Comparison of ENCODE assay signal across 18 cellular contexts in the genomic region with DNA sequence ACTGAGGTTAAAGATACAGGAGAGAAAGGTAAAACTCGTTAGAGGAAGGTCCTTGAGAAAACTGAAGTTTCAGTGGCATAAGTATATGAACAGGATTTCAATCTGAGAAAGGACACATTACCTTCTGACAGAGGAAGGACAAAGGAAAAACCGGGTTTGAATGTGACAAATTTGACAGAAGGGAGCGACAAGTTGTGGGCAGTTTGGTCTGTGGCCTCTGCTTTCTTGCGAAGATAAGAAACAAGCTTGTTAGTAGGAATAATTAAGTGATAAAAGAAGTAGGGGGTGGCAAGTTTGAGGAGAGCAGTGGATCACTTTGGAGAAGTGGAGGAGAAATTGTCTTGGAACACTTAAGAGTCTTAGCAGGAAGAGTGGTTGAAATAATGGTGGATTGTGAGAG. TPM values are rescaled to one million over a fixed set of nuclear protein-coding genes. Genes with fewer than 3 reads are reported as not detected.
DNase-seq lines count a peak whose midpoint lies in the region; ATAC-seq, FAIRE-seq and TF ChIP-seq lines count a peak whose summit lies in the region.
"Had no signal": no experiment of that assay in that cellular context is flagged by ENCODE, and none has a peak within 500 bp of the region (broad histone marks: within the 10 kb centered on the region; RNA-seq: fewer than 3 reads in every experiment).

No MANE protein-coding gene starts in this region.

- RAD21 ChIA-PET in GM12878 (lab: Charles Lee; ENCODE audit: unreplicated experiment): no interaction called here

- H3K4me3 ChIP-seq in HEK293 (ENCODE audit: low read depth, low read length) (no peak overlapping the region), GM12878 (no peak overlapping the region), skeletal muscle tissue (ENCODE audit: low read length in 3 of 3) (no peak overlapping the region), neural progenitor cell (no peak overlapping the region)
- H3K4me3 ChIP-seq: BLaER1 treated with 17β-estradiol and CSF1 and Interleukin-3, amounts not matched to agents 10 nM and 100 nM had no signal

- no peak overlapping the region for H3K27ac Mint-ChIP-seq in neural progenitor cell
- H3K27ac Mint-ChIP-seq: CD8-positive, alpha-beta T cell; H9 had no signal

- no peak for FAIRE-seq in GM12878 (lab: Jason Lieb, UNC)
- FAIRE-seq: GM12891, GM19239, H1, HepG2 had no signal

- TF ChIP-seq EP300 in GM12878 (IDR thresholded peaks at IDR 0.05; ENCODE audit: borderline replicate concordance in 1 of 2, control insufficient read depth in 1 of 2, low read depth in 2 of 2, low read length in 2 of 2): no peak

- peaks cover 3% of the 10 kb centered on the region for H3F3A ChIP-seq in neural progenitor cell (ENCODE audit: low read depth)

- no peak overlapping the region for H3K4me2 ChIP-seq in GM12878 (ENCODE audit: control insufficient read depth, insufficient read depth)
- no peak overlapping the region for H3K4me2 ChIP-seq in neural progenitor cell
- H3K4me2 ChIP-seq: BLaER1 treated with 17β-estradiol and CSF1 and Interleukin-3, amounts not matched to agents 10 nM and 100 nM had no signal

- H3K27ac ChIP-seq in HEK293 (ENCODE audit: extremely low read depth, low read depth, low read length) (no peak overlapping the region), GM12878 (ENCODE audit: control insufficient read depth, insufficient read depth) (no peak overlapping the region), skeletal muscle tissue (ENCODE audit: low read depth, low read length) (peak overlapping the region; percentile 15), neural progenitor cell (no peak overlapping the region)
- H3K27ac ChIP-seq: BLaER1 treated with 17β-estradiol and CSF1 and Interleukin-3, amounts not matched to agents 10 nM and 100 nM had no signal

- ATAC-seq in GM12878: no peak
- ATAC-seq: CD8-positive, alpha-beta T cell; HepG2 had no signal

- POLR2A ChIA-PET in HEK293 (lab: Yijun Ruan, JAX) (no interaction called here), GM12878 (lab: Charles Lee) (no interaction called here)

- H3K9ac ChIP-seq in GM12878 (ENCODE audit: control insufficient read depth, insufficient read depth, low read length) (no peak overlapping the region), skeletal muscle tissue (ENCODE audit: low read depth in 1 of 3, low read length in 3 of 3) (no peak overlapping the region), neural progenitor cell (no peak overlapping the region)
- H3K9ac ChIP-seq: BLaER1 treated with 17β-estradiol and CSF1 and Interleukin-3, amounts not matched to agents 10 nM and 100 nM had no signal

- SMC1A ChIA-PET in GM12878 (lab: Charles Lee; ENCODE audit: uncharacterized antibody, unreplicated experiment): no interaction called here

- no peaks in the 10 kb centered on the region for H3K9me3 Mint-ChIP-seq in neural progenitor cell
- H3K9me3 Mint-ChIP-seq: CD8-positive, alpha-beta T cell; H9 had no signal

- 75% methylated on average over 4 of the region's 4 CpGs for WGBS in GM12878 (ENCODE audit: insufficient coverage, insufficient replicate concordance, low lambda C conversion rate, missing lambda C conversion rate)

- peaks cover 1% of the 10 kb centered on the region for H3K36me3 Mint-ChIP-seq in neural progenitor cell

- TSS peak; percentile 8 for BruUV-seq in GM12878 (replicated peaks; lab: Mats Ljungman, UMichigan)

- TF ChIP-seq POLR2A in GM12878 (IDR thresholded peaks at IDR 0.05; ENCODE audit: low read depth, low read length): no peak

- intact Hi-C loops in GM12878 (cut with micrococcal nuclease; ENCODE audit: unreplicated experiment): loop anchor here (10.0 kb wide), 1 partner anchor 207 kb away; the partner anchor contains the start of gene USP15

- in situ Hi-C loops in GM12878 (cut with MboI): no loop called here

- peaks cover 0 to 4% of the 10 kb centered on the region in 2 experiments; a peak in 2 of 3 replicates for H3K36me3 ChIP-seq in HEK293 (ENCODE audit: control insufficient read depth in 2 of 2, insufficient read depth in 1 of 2, low read length in 2 of 2)
- no peaks in the 10 kb centered on the region; a peak in 1 of 4 replicates for H3K36me3 ChIP-seq in GM12878 (ENCODE audit: control insufficient read depth in 2 of 2, insufficient read depth in 2 of 2, low read length in 1 of 2)
- no peaks in the 10 kb centered on the region for H3K36me3 ChIP-seq in skeletal muscle tissue (ENCODE audit: control insufficient read depth in 3 of 3, insufficient read depth in 3 of 3, low read length in 3 of 3)
- H3K36me3 ChIP-seq in neural progenitor cell: no peaks in the 10 kb centered on the region

- no peaks in the 10 kb centered on the region for H3K27me3 Mint-ChIP-seq in neural progenitor cell (ENCODE audit: insufficient read depth, low read depth)

- peaks cover 13% of the 10 kb centered on the region for H3K4me1 Mint-ChIP-seq in neural progenitor cell

- no peak overlapping the region for H3K4me3 Mint-ChIP-seq in neural progenitor cell
- H3K4me3 Mint-ChIP-seq: CD8-positive, alpha-beta T cell; H9 had no signal

- DNase-seq in UCSD-AML1 (lab: John Stamatoyannopoulos, UW; ENCODE audit: unreplicated experiment) (peak; percentile 9), GM12878 (ENCODE audit: low read depth, low spot score) (no peak), globus pallidus (ENCODE audit: low spot score) (no peak), neural progenitor cell (ENCODE audit: low spot score) (no peak), SKM-1 treated with dmso at 0.1 percent for 144 hours (lab: John Stamatoyannopoulos, UW; ENCODE audit: unreplicated experiment) (no peak)
- DNase-seq: 8988T; Calu3; CD8-positive, alpha-beta T cell; DMS53; DND-41; H9 had no signal

- H3K79me2 ChIP-seq in GM12878 (ENCODE audit: control insufficient read depth, insufficient read depth, low read length) (peaks cover 63% of the 10 kb centered on the region), neural progenitor cell (ENCODE audit: low read depth) (peaks cover 77% of the 10 kb centered on the region)

- H3K4me1 ChIP-seq in HEK293 (ENCODE audit: control insufficient read depth, insufficient read depth, low read length): peaks cover 7% of the 10 kb centered on the region; the same call in 1 of the 2 replicates
- no peaks in the 10 kb centered on the region for H3K4me1 ChIP-seq in GM12878 (ENCODE audit: control insufficient read depth, insufficient read depth, low read length)
- H3K4me1 ChIP-seq in skeletal muscle tissue (ENCODE audit: control insufficient read depth in 3 of 3, insufficient read depth in 3 of 3, low read length in 3 of 3): peaks cover 11 to 21% (median 19%) of the 10 kb centered on the region in 3 donors
- peaks cover 19% of the 10 kb centered on the region for H3K4me1 ChIP-seq in neural progenitor cell

- no peak for TF ChIP-seq CTCF in HEK293 (tag by site-specific recombination; IDR thresholded peaks at IDR 0.05)
- TF ChIP-seq CTCF in GM12878 (IDR thresholded peaks at IDR 0.05 in 2 of 3, conservative IDR thresholded peaks at IDR 0.05 in 1 of 3; ENCODE audit: control insufficient read depth in 2 of 3, extremely low read depth in 1 of 3, insufficient read depth in 1 of 3, low read depth in 3 of 3, low read length in 3 of 3): no peak
- TF ChIP-seq CTCF in neural progenitor cell (IDR thresholded peaks at IDR 0.05): no peak

- CTCF ChIA-PET in HEK293 (lab: Yijun Ruan, JAX): interaction anchor here (1.6 kb wide), 1 partner anchor 33 kb away, joined by 7 read pairs; no protein-coding TSS in a partner anchor
- CTCF ChIA-PET in GM12878 (lab: Yijun Ruan, JAX): interaction anchor here (1.6 kb wide), 1 partner anchor 324 kb away, joined by 3 read pairs; no protein-coding TSS in a partner anchor

- H3K27me3 ChIP-seq in GM12878 (replicated peaks in 1 of 2; ENCODE audit: control insufficient read depth in 2 of 2, insufficient read depth in 2 of 2, low read length in 1 of 2): no peaks in the 10 kb centered on the region
- H3K27me3 ChIP-seq in skeletal muscle tissue (ENCODE audit: control insufficient read depth in 3 of 3, insufficient read depth in 3 of 3, low read length in 3 of 3): no peaks in the 10 kb centered on the region
- no peaks in the 10 kb centered on the region for H3K27me3 ChIP-seq in neural progenitor cell
- H3K27me3 ChIP-seq: BLaER1 treated with 17β-estradiol and CSF1 and Interleukin-3, amounts not matched to agents 10 nM and 100 nM had no signal

- no peak for TF ChIP-seq RAD21 in GM12878 (IDR thresholded peaks at IDR 0.05; ENCODE audit: insufficient read depth, low read depth, low read length)

- H2AFZ ChIP-seq in GM12878 (ENCODE audit: control insufficient read depth, low read depth, low read length) (no peak overlapping the region), neural progenitor cell (replicated peaks) (no peak overlapping the region)

- H4K20me1 ChIP-seq in GM12878 (ENCODE audit: control insufficient read depth, insufficient read depth): no peaks in the 10 kb centered on the region
- peaks cover 17% of the 10 kb centered on the region for H4K20me1 ChIP-seq in neural progenitor cell (ENCODE audit: low read depth)

- no peaks in the 10 kb centered on the region for H3K9me3 ChIP-seq in HEK293 (ENCODE audit: control insufficient read depth, insufficient read depth, low read depth, low read length)
- no peaks in the 10 kb centered on the region for H3K9me3 ChIP-seq in GM12878 (replicated peaks; ENCODE audit: control insufficient read depth, insufficient read depth, low read length)
- H3K9me3 ChIP-seq in skeletal muscle tissue (ENCODE audit: control insufficient read depth in 3 of 3, low read length in 3 of 3): no peaks in the 10 kb centered on the region
- H3K9me3 ChIP-seq in neural progenitor cell (ENCODE audit: low read depth): no peaks in the 10 kb centered on the region
- H3K9me3 ChIP-seq: BLaER1 treated with 17β-estradiol and CSF1 and Interleukin-3, amounts not matched to agents 10 nM and 100 nM had no signal

TF ChIP-seq in GM12878, 131 proteins besides CTCF, POLR2A, EP300 and RAD21 (continues in another document):
- TF ChIP-seq RELA (IDR thresholded peaks at IDR 0.05; ENCODE audit: borderline replicate concordance, partially characterized antibody): no peak

RNA-seq across cellular contexts. Expression of gene MON2, which starts 5.1 kb away (rescaled TPM):
- 350 and 393 TPM in 2 replicates for total RNA-seq in GM12878 (2013; cell fraction: nucleolus; rRNA removed)
- total RNA-seq in GM12878 (2014; rRNA removed) (23.8 and 24.9 TPM in 2 replicates), GM12878 (2014; rRNA removed; fragmentation: Illumina TruSeq; extraction: Trizol) (34.3 and 39.2 TPM in 2 replicates), GM12878 (2021) (28.7 and 32.4 TPM in 2 replicates), skeletal muscle tissue (67.3 TPM), neural progenitor cell (ENCODE audit: low replicate concordance) (44.2 and 62.3 TPM in 2 replicates)
- 9.7 TPM for polyA plus RNA-seq in GM12878 (2011; ENCODE audit: low read depth)
- polyA plus RNA-seq in GM12878 (2011; rRNA removed) (22.9 and 31.9 TPM in 2 replicates), GM12878 (2014; fragmentation: Illumina TruSeq; extraction: Trizol) (27.1 and 34.6 TPM in 2 replicates), GM12878 (2014; fragmentation: Nextera tagmentation; extraction: Ambion mirVana) (1 to 10 TPM; 5.4 to 5.9 TPM), GM12878 (2014; rRNA removed) (16.9 and 17.9 TPM in 2 replicates), GM12878 (2016; fragmentation: Nextera tagmentation; extraction: Ambion mirVana) (10 to 100 TPM; 22.0 to 25.2 TPM)
- polyA plus RNA-seq in GM12878 (2011; cell fraction: cytosol; rRNA removed): 5.5 and 10.3 TPM in 2 replicates
- polyA plus RNA-seq in GM12878 (2011; cell fraction: nucleus; rRNA removed): 54.9 TPM in 2 replicates
- polyA plus RNA-seq in GM12878 (2012): 15.3 and 21.1 TPM in 2 replicates
- polyA minus RNA-seq in GM12878 (2011; rRNA and poly(A)+ RNA removed): 34.5 and 49.2 TPM in 2 replicates
- polyA minus RNA-seq in GM12878 (2011; cell fraction: cytosol; rRNA and poly(A)+ RNA removed): 9.1 and 14.2 TPM in 2 replicates
- 57.7 and 76.9 TPM in 2 replicates for polyA minus RNA-seq in GM12878 (2011; cell fraction: nucleus; rRNA and poly(A)+ RNA removed)
